ENCODE assay signal across 1 cellular context in genomic region chr16:56671706-56672105, GRCh38.
TF ChIP-seq lines count a peak whose summit lies in the region.

No MANE protein-coding gene starts in this region.

TF ChIP-seq in HepG2, 621 proteins besides CTCF, POLR2A, EP300 and RAD21:
- no peak for TF ChIP-seq THAP11 (CRISPR knock-in tag; IDR thresholded peaks at IDR 0.05)
- no peak for TF ChIP-seq RBFOX2 (IDR thresholded peaks at IDR 0.05; ENCODE audit: low read depth, low read length)
- TF ChIP-seq PPARG (CRISPR knock-in tag; conservative IDR thresholded peaks at IDR 0.05), result no peak
- TF ChIP-seq, protein P1, sequence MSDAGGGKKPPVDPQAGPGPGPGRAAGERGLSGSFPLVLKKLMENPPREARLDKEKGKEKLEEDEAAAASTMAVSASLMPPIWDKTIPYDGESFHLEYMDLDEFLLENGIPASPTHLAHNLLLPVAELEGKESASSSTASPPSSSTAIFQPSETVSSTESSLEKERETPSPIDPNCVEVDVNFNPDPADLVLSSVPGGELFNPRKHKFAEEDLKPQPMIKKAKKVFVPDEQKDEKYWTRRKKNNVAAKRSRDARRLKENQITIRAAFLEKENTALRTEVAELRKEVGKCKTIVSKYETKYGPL (CRISPR knock-in tag; IDR thresholded peaks at IDR 0.05), result no peak
- no peak for TF ChIP-seq NR1H2 (CRISPR knock-in tag; IDR thresholded peaks at IDR 0.05; ENCODE audit: borderline replicate concordance, low read depth)
- TF ChIP-seq ZBTB38 (CRISPR knock-in tag; IDR thresholded peaks at IDR 0.05), result no peak
- TF ChIP-seq, protein P2, sequence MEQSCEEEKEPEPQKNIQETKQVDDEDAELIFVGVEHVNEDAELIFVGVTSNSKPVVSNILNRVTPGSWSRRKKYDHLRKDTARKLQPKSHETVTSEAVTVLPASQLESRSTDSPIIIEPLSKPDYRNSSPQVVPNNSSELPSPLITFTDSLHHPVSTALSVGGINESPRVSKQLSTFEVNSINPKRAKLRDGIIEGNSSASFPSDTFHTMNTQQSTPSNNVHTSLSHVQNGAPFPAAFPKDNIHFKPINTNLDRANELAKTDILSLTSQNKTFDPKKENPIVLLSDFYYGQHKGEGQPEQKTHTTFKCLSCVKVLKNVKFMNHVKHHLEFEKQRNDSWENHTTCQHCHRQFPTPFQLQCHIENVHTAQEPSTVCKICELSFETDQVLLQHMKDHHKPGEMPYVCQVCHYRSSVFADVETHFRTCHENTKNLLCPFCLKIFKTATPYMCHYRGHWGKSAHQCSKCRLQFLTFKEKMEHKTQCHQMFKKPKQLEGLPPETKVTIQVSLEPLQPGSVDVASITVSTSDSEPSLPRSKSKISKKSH (CRISPR knock-in tag; IDR thresholded peaks at IDR 0.05; ENCODE audit: borderline replicate concordance), result no peak
TF ChIP-seq in HepG2: peak in this region for 0.
